In the genomic region with DNA sequence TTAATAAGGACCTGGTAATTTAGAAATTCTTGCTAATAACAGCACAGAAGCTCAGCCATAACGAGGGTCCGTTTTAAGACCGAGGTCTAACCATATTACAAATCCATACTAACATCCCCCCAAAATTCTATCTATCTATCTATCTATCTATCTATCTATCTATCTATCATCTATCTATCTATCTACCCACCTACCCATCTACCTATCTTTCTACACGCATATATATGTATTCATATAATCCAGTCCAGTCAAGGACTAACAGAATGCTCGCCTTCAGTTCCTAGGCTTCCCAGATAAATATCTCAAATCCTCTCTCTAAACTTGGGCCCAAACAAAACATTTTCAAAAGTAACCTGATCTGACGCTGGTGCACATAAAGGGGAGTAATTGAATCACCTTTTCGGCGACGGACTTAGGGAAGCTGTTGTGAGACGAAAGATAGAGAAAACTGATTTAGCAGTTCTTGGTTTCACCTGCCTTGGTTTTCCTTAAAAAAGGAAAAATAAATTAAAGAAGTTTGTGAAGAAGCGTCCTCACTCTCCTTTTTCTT, we compare ENCODE assay signal across 8 cellular contexts. TPM values are rescaled to one million over a fixed set of nuclear protein-coding genes. Genes with fewer than 3 reads are reported as not detected.
DNase-seq lines count a peak whose midpoint lies in the region; ATAC-seq and TF ChIP-seq lines count a peak whose summit lies in the region.

No MANE protein-coding gene starts in this region.

- H3K4me3 ChIP-seq in GM12875 (ENCODE audit: low read depth, low read length) (peak overlapping the region; percentile 54), NT2/D1 (ENCODE audit: insufficient read length, low read depth) (peak overlapping the region; percentile 70), foreskin fibroblast (ENCODE audit: low read depth in 1 of 2, low read length in 2 of 2) (peak overlapping the region; percentile 55 to 61), skeletal muscle satellite cell (ENCODE audit: low read length) (peak overlapping the region; percentile 72), thyroid gland (replicated peaks in 1 of 3) (peak overlapping the region in 1 of 3 donors; percentile 46)

- no peaks in the 10 kb centered on the region for H3K27me3 ChIP-seq in NT2/D1 (ENCODE audit: insufficient read depth, insufficient read length)
- no peaks in the 10 kb centered on the region for H3K27me3 ChIP-seq in skeletal muscle satellite cell (ENCODE audit: control insufficient read depth, insufficient read depth, low read length)
- H3K27me3 ChIP-seq in thyroid gland, result no peaks in the 10 kb centered on the region

- no peaks in the 10 kb centered on the region for H3K9me3 Mint-ChIP-seq in mesothelial cell of epicardium
- H3K9me3 Mint-ChIP-seq in HFFc6, result no peaks in the 10 kb centered on the region

- H3K9me3 ChIP-seq in NT2/D1 (ENCODE audit: insufficient read depth, low read length) (no peaks in the 10 kb centered on the region), skeletal muscle satellite cell (replicated peaks; ENCODE audit: low read length) (no peaks in the 10 kb centered on the region), thyroid gland (no peaks in the 10 kb centered on the region)

- no peak for TF ChIP-seq POLR2A in thyroid gland (IDR thresholded peaks at IDR 0.05)

- H3K27me3 Mint-ChIP-seq in mesothelial cell of epicardium (ENCODE audit: low read depth) (no peaks in the 10 kb centered on the region), HFFc6 (ENCODE audit: insufficient read depth) (peaks cover 5% of the 10 kb centered on the region; the same call in 1 of the 2 replicates)

- H3K36me3 ChIP-seq in NT2/D1 (ENCODE audit: insufficient read depth, insufficient read length, low read length), result no peaks in the 10 kb centered on the region
- H3K36me3 ChIP-seq in skeletal muscle satellite cell (ENCODE audit: insufficient read depth, low read length), result no peaks in the 10 kb centered on the region
- H3K36me3 ChIP-seq in thyroid gland, result no peaks in the 10 kb centered on the region

- intact Hi-C loops in thyroid gland (cut with DNase I), result no loop called here

- TF ChIP-seq CTCF in GM12875 (IDR thresholded peaks at IDR 0.05; ENCODE audit: borderline replicate concordance, insufficient read depth, low read depth, low read length) (no peak), foreskin fibroblast (IDR thresholded peaks at IDR 0.05; ENCODE audit: low read depth, low read length) (no peak), mesothelial cell of epicardium (IDR thresholded peaks at IDR 0.05; ENCODE audit: unreplicated experiment) (no peak), thyroid gland (IDR thresholded peaks at IDR 0.05) (no peak), HFFc6 (IDR thresholded peaks at IDR 0.05) (no peak)

- H3K4me1 ChIP-seq in NT2/D1 (ENCODE audit: insufficient read depth, insufficient read length) (no peaks in the 10 kb centered on the region), skeletal muscle satellite cell (ENCODE audit: control insufficient read depth, insufficient read depth, low read length) (peaks cover 8% of the 10 kb centered on the region), thyroid gland (peaks cover 3 to 4% of the 10 kb centered on the region in 2 donors)

- peak overlapping the region in 1 of 3 donors; percentile 87 for H3K27ac ChIP-seq in thyroid gland

- no peak for ATAC-seq in GM18520 (IDR thresholded peaks at IDR 0.05; ENCODE audit: unreplicated experiment)

- H3K36me3 Mint-ChIP-seq in mesothelial cell of epicardium (no peaks in the 10 kb centered on the region), HFFc6 (ENCODE audit: low read depth) (no peaks in the 10 kb centered on the region)

- 58 to 59% methylated on average over 11 of the region's 11 CpGs for WGBS in thyroid gland, 2 donors

- H3K4me1 Mint-ChIP-seq in mesothelial cell of epicardium (peaks cover 20% of the 10 kb centered on the region), HFFc6 (ENCODE audit: low read depth) (peaks cover 43% of the 10 kb centered on the region)

- no peak for DNase-seq in NT2/D1 (ENCODE audit: low read depth, low spot score)
- DNase-seq in foreskin fibroblast, result no peak
- DNase-seq in mesothelial cell of epicardium (ENCODE audit: low spot score in 2 of 2, unreplicated experiment in 2 of 2), result no peak
- no peak for DNase-seq in thyroid gland
- no peak for DNase-seq in HFFc6

- peak overlapping the region; percentile 80 for H3K4me2 ChIP-seq in skeletal muscle satellite cell (ENCODE audit: low read length)

- H3K9ac ChIP-seq in NT2/D1 (ENCODE audit: insufficient read length, low read depth) (no peak overlapping the region), skeletal muscle satellite cell (ENCODE audit: low read depth, low read length) (peak overlapping the region; percentile 56)

- H3K4me3 Mint-ChIP-seq in mesothelial cell of epicardium (no peak overlapping the region), HFFc6 (no peak overlapping the region)

- H3K27ac Mint-ChIP-seq in mesothelial cell of epicardium, result no peak overlapping the region
- H3K27ac Mint-ChIP-seq in HFFc6, result no peak overlapping the region

RNA-seq across cellular contexts. Expression of gene HMGN4, which starts 14.5 kb away (rescaled TPM):
- total RNA-seq in skeletal muscle satellite cell (2012; rRNA removed), result 65.7 and 77.8 TPM in 2 replicates
- total RNA-seq in mesothelial cell of epicardium (49.4 to 60.5 TPM (median 54.1 TPM) in 3 replicates), thyroid gland (10 to 100 TPM; 54.6 to 68.4 (median 63.8) TPM)
- total RNA-seq in HFFc6 (2021; fragmentation: NEBNext Ultra II Directional; extraction: Animal tissue kit (Norgen Biotek cat#: 25700)), result 10 to 100 TPM; 42.6 to 55.7 (median 51.8) TPM

RNA-seq across cellular contexts. Expression of gene ABT1, which starts 44.0 kb away (rescaled TPM):
- 12.9 and 15.1 TPM in 2 replicates for total RNA-seq in skeletal muscle satellite cell (2012; rRNA removed)
- total RNA-seq in mesothelial cell of epicardium (21.8 to 22.6 TPM (median 21.9 TPM) in 3 replicates), thyroid gland (10 to 100 TPM; 11.9 to 17.6 (median 15.0) TPM)
- total RNA-seq in HFFc6 (2021; fragmentation: NEBNext Ultra II Directional; extraction: Animal tissue kit (Norgen Biotek cat#: 25700)), result 10 to 100 TPM; 14.2 to 17.2 (median 15.5) TPM

RNA-seq across cellular contexts. Expression of gene BTN1A1, which starts 52.6 kb away (rescaled TPM):
- not detected in 2 replicates for total RNA-seq in skeletal muscle satellite cell (2012; rRNA removed)
- total RNA-seq in mesothelial cell of epicardium (0.09 to 0.11 TPM in 2 of 3 replicates, not detected in the other), thyroid gland (not detected)
- not detected for total RNA-seq in HFFc6 (2021; fragmentation: NEBNext Ultra II Directional; extraction: Animal tissue kit (Norgen Biotek cat#: 25700))
